ENCODE assay signal across 27 cellular contexts in genomic region chr6:40961831-40962230, GRCh38.
DNase-seq lines count a peak whose midpoint lies in the region; ATAC-seq, FAIRE-seq and TF ChIP-seq lines count a peak whose summit lies in the region.
"Had no signal": no experiment of that assay in that cellular context is flagged by ENCODE, and none has a peak within 500 bp of the region (broad histone marks: within the 10 kb centered on the region; RNA-seq: fewer than 3 reads in every experiment).

No MANE protein-coding gene starts in this region.

- CTCF ChIA-PET in HepG2 (lab: Yijun Ruan, JAX; ENCODE audit: low intra/inter-chr PET ratio, low total read pairs) (no interaction called here), PC-3 (lab: Charles Lee) (interaction anchor here (0.6 kb wide), 1 partner anchor 67 kb away, joined by 4 read pairs; no protein-coding TSS in a partner anchor), endothelial cell of umbilical vein (lab: Charles Lee) (interaction anchor here (2.3 kb wide), 1 partner anchor 35 kb away, joined by 5 read pairs; no protein-coding TSS in a partner anchor), OCI-LY7 (lab: Charles Lee; ENCODE audit: unreplicated experiment) (no interaction called here)

- TF ChIP-seq CTCF in HepG2 (CRISPR knock-in tag; IDR thresholded peaks at IDR 0.05) (no peak), right lobe of liver (IDR thresholded peaks at IDR 0.05) (no peak), PC-3 (conservative IDR thresholded peaks at IDR 0.05; ENCODE audit: low read depth, low read length) (no peak), endothelial cell of umbilical vein (IDR thresholded peaks at IDR 0.05; ENCODE audit: extremely low read depth in 1 of 2, insufficient read depth in 1 of 2, low read depth in 1 of 2, low read length in 2 of 2) (no peak), thyroid gland (IDR thresholded peaks at IDR 0.05) (no peak), OCI-LY7 (conservative IDR thresholded peaks at IDR 0.05; ENCODE audit: low read length) (no peak), upper lobe of right lung (IDR thresholded peaks at IDR 0.05) (no peak)

- H3K4me3 ChIP-seq in HepG2 (replicated peaks in 1 of 3; ENCODE audit: insufficient read depth in 1 of 3, low read depth in 2 of 3, low read length in 3 of 3) (no peak overlapping the region), right lobe of liver (no peak overlapping the region), PC-3 (ENCODE audit: low read length) (no peak overlapping the region), endothelial cell of umbilical vein (replicated peaks in 1 of 3; ENCODE audit: insufficient read depth in 1 of 3, low read depth in 1 of 3, low read length in 3 of 3) (no peak overlapping the region), thyroid gland (replicated peaks in 1 of 3) (no peak overlapping the region), OCI-LY7 (ENCODE audit: low read depth, low read length, poor library complexity, severe bottlenecking) (no peak overlapping the region), upper lobe of right lung (no peak overlapping the region)
- H3K4me3 ChIP-seq: cardiac muscle cell, HAP-1, MG63, Peyer's patch, right atrium auricular region, stomach, tibial nerve had no signal

- TF ChIP-seq POLR2A in HepG2 (IDR thresholded peaks at IDR 0.05; ENCODE audit: insufficient read depth in 1 of 2, low read depth in 2 of 2, low read length in 2 of 2) (no peak), right lobe of liver (IDR thresholded peaks at IDR 0.05) (no peak), endothelial cell of umbilical vein (IDR thresholded peaks at IDR 0.05; ENCODE audit: low read depth, low read length) (no peak), thyroid gland (IDR thresholded peaks at IDR 0.05) (no peak)

- WGBS in HepG2 (ENCODE audit: low lambda C conversion rate) = 66% methylated on average over 4 of the region's 4 CpGs
- 94% methylated on average over 4 of the region's 4 CpGs for WGBS in right lobe of liver (ENCODE audit: insufficient coverage, low coverage, low lambda C conversion rate, missing lambda C conversion rate)
- 97% methylated on average over 4 of the region's 4 CpGs for WGBS in thyroid gland, 2 donors

- FAIRE-seq in HepG2 (lab: Jason Lieb, UNC) (no peak), endothelial cell of umbilical vein (lab: Jason Lieb, UNC) (no peak)
- FAIRE-seq: islet of Langerhans had no signal

- H3K9me1 ChIP-seq in endothelial cell of umbilical vein (replicated peaks; ENCODE audit: control insufficient read depth, extremely low read depth, insufficient read depth, low read length) = no peaks in the 10 kb centered on the region

- DNase-seq in HepG2 (ENCODE audit: low spot score) (no peak), right lobe of liver (no peak), PC-3 (no peak), endothelial cell of umbilical vein (ENCODE audit: low read depth, low spot score) (no peak), thyroid gland (no peak), OCI-LY7 (ENCODE audit: low spot score) (no peak), Right ventricle myocardium inferior (ENCODE audit: missing footprints) (no peak), upper lobe of right lung (no peak)
- DNase-seq: activated CD4-positive, alpha-beta T cell treated with anti-CD3 and anti-CD28 coated beads, Interleukin-2, amount 50 U/mL, for 4 hours; activated naive CD4-positive, alpha-beta T cell; activated T-cell treated with anti-CD3 and anti-CD28 coated beads for 4 hours; CD4-positive, alpha-beta T cell; cortex of kidney; endodermal cell; left ventricle myocardium superior; NCI-H1417 treated with DMSO at 0.1 percent for 48 hours; NCI-H2107; Peyer's patch; stomach; WERI-Rb-1 had no signal

- TF ChIP-seq EP300 in HepG2 (IDR thresholded peaks at IDR 0.05; ENCODE audit: low read depth in 2 of 2, low read length in 2 of 2) (no peak), HepG2 (CRISPR knock-in tag; IDR thresholded peaks at IDR 0.05; ENCODE audit: borderline replicate concordance) (no peak)

- in situ Hi-C loops in HepG2 (cut with HindIII; ENCODE audit: extremely low pct_ligation_motif_present, low pct_unique_long_range_greater_than_20kb) = no loop called here

- H4K20me1 ChIP-seq in HepG2 (ENCODE audit: insufficient read depth, low read length) (no peaks in the 10 kb centered on the region), PC-3 (ENCODE audit: low read length) (no peaks in the 10 kb centered on the region), endothelial cell of umbilical vein (replicated peaks; ENCODE audit: control insufficient read depth, extremely low read depth, insufficient read depth, low read length) (no peaks in the 10 kb centered on the region), OCI-LY7 (ENCODE audit: insufficient read depth, low read length) (no peaks in the 10 kb centered on the region)

- H3F3A ChIP-seq in PC-3 (ENCODE audit: low read length, unreplicated experiment) = no peaks in the 10 kb centered on the region

- H3K4me1 ChIP-seq in HepG2 (ENCODE audit: insufficient read depth, low read length) (peaks cover 67% of the 10 kb centered on the region), right lobe of liver (peaks cover 0 to 4% (median 0%) of the 10 kb centered on the region in 4 donors), PC-3 (ENCODE audit: insufficient read depth, low read length) (peaks cover 44% of the 10 kb centered on the region), endothelial cell of umbilical vein (ENCODE audit: control insufficient read depth, extremely low read depth, insufficient read depth, low read length) (peaks cover 4% of the 10 kb centered on the region), thyroid gland (peaks cover 0 to 16% of the 10 kb centered on the region in 2 donors), OCI-LY7 (ENCODE audit: insufficient read depth, low read length, poor library complexity, severe bottlenecking) (no peaks in the 10 kb centered on the region), upper lobe of right lung (no peaks in the 10 kb centered on the region)
- H3K4me1 ChIP-seq: HAP-1, parathyroid adenoma, Peyer's patch, right atrium auricular region, tibial nerve had no signal

- H3K9me2 ChIP-seq in PC-3 (replicated peaks; ENCODE audit: low read length) = no peaks in the 10 kb centered on the region
- no peaks in the 10 kb centered on the region for H3K9me2 ChIP-seq in OCI-LY7 (ENCODE audit: insufficient read depth, low read length)

- H3K27ac ChIP-seq in HepG2 (ENCODE audit: extremely low read length, insufficient read depth, low read length) = no peak overlapping the region
- H3K27ac ChIP-seq in right lobe of liver = no peak overlapping the region
- H3K27ac ChIP-seq in PC-3 (ENCODE audit: low read length) = peak overlapping the region; percentile 78
- peak overlapping the region; percentile 27 for H3K27ac ChIP-seq in endothelial cell of umbilical vein (ENCODE audit: insufficient read depth, low read depth, low read length)
- H3K27ac ChIP-seq in thyroid gland = peak overlapping the region in 2 of 3 donors; percentile 21 to 41
- H3K27ac ChIP-seq in OCI-LY7 (ENCODE audit: low read depth, low read length, poor library complexity, severe bottlenecking) = no peak overlapping the region
- H3K27ac ChIP-seq in upper lobe of right lung = no peak overlapping the region
- H3K27ac ChIP-seq: cardiac muscle cell, parathyroid adenoma, Peyer's patch, right atrium auricular region, stomach, tibial nerve, WERI-Rb-1 had no signal

- POLR2A ChIA-PET in HepG2 (lab: Yijun Ruan, JAX) = interaction anchor here (0.9 to 1.4 kb wide), 3 partner anchors 36 to 111 kb away, joined by 3 to 4 read pairs (median 3); partner anchors contain the start of genes NFYA and OARD1
- POLR2A ChIA-PET in PC-3 (lab: Charles Lee; ENCODE audit: unreplicated experiment) = interaction anchor here (0.6 kb wide), 1 partner anchor 46 kb away, joined by 7 read pairs; no protein-coding TSS in a partner anchor
- POLR2A ChIA-PET in endothelial cell of umbilical vein (lab: Charles Lee) = no interaction called here
- POLR2A ChIA-PET in OCI-LY7 (lab: Charles Lee) = no interaction called here

- H3K4me2 ChIP-seq in HepG2 (ENCODE audit: low read depth, low read length) = no peak overlapping the region
- H3K4me2 ChIP-seq in PC-3 (ENCODE audit: low read length) = peak overlapping the region; percentile 42
- no peak overlapping the region for H3K4me2 ChIP-seq in endothelial cell of umbilical vein (ENCODE audit: insufficient read depth, low read length)
- H3K4me2 ChIP-seq in OCI-LY7 (ENCODE audit: low read length) = no peak overlapping the region

- ATAC-seq in HepG2 (no peak), right lobe of liver (no peak), PC-3 (no peak), Right ventricle myocardium inferior (no peak), upper lobe of right lung (no peak)
- ATAC-seq: left ventricle myocardium superior had no signal

- H3K36me3 ChIP-seq in HepG2 (replicated peaks in 1 of 2; ENCODE audit: control insufficient read depth in 1 of 2, insufficient read depth in 2 of 2, low read length in 2 of 2) (no peaks in the 10 kb centered on the region), right lobe of liver (no peaks in the 10 kb centered on the region), PC-3 (ENCODE audit: low read depth, low read length) (no peaks in the 10 kb centered on the region), endothelial cell of umbilical vein (ENCODE audit: control insufficient read depth in 2 of 2, extremely low read depth in 1 of 2, insufficient read depth in 2 of 2, low read length in 2 of 2) (no peaks in the 10 kb centered on the region), thyroid gland (no peaks in the 10 kb centered on the region), OCI-LY7 (ENCODE audit: insufficient read depth, low read length) (no peaks in the 10 kb centered on the region), upper lobe of right lung (no peaks in the 10 kb centered on the region)
- H3K36me3 ChIP-seq: cardiac muscle cell, HAP-1, MG63, Peyer's patch, right atrium auricular region, stomach, tibial nerve, WERI-Rb-1 had no signal

- BruUV-seq in HepG2 (replicated peaks; lab: Mats Ljungman, UMichigan) (no TSS peak), PC-3 (replicated peaks; lab: Mats Ljungman, UMichigan) (no TSS peak), endothelial cell of umbilical vein (replicated peaks; lab: Mats Ljungman, UMichigan) (no TSS peak), OCI-LY7 (replicated peaks; lab: Mats Ljungman, UMichigan) (no TSS peak)

- H3K9ac ChIP-seq in HepG2 (ENCODE audit: insufficient read depth, low read depth, low read length) (no peak overlapping the region), PC-3 (ENCODE audit: low read length) (peak overlapping the region; percentile 19; the same call in 1 of the 2 replicates), endothelial cell of umbilical vein (replicated peaks; ENCODE audit: extremely low read depth, insufficient read depth, low read length) (no peak overlapping the region)
- H3K9ac ChIP-seq: parathyroid adenoma had no signal

- H2AFZ ChIP-seq in HepG2 (ENCODE audit: low read length) = no peak overlapping the region
- H2AFZ ChIP-seq in PC-3 (ENCODE audit: low read length) = 0 out of 2 replicates have a peak overlapping the region, but pooled peaks have one; percentile 52
- no peak overlapping the region for H2AFZ ChIP-seq in endothelial cell of umbilical vein (ENCODE audit: low read depth, low read length)
- H2AFZ ChIP-seq in OCI-LY7 (ENCODE audit: low read length) = no peak overlapping the region
- H2AFZ ChIP-seq: parathyroid adenoma had no signal

- no peaks in the 10 kb centered on the region for H3K79me2 ChIP-seq in HepG2 (ENCODE audit: insufficient read depth, low read length)
- no peaks in the 10 kb centered on the region for H3K79me2 ChIP-seq in PC-3 (ENCODE audit: low read length)
- no peaks in the 10 kb centered on the region for H3K79me2 ChIP-seq in endothelial cell of umbilical vein (ENCODE audit: control insufficient read depth, insufficient read depth, low read length)
- H3K79me2 ChIP-seq in OCI-LY7 (ENCODE audit: insufficient read depth, low read depth, low read length) = no peaks in the 10 kb centered on the region
- H3K79me2 ChIP-seq: parathyroid adenoma had no signal

- H3K9me3 ChIP-seq in HepG2 (ENCODE audit: low read length) (no peaks in the 10 kb centered on the region), right lobe of liver (no peaks in the 10 kb centered on the region), PC-3 (ENCODE audit: low read length) (no peaks in the 10 kb centered on the region), endothelial cell of umbilical vein (replicated peaks; ENCODE audit: control insufficient read depth, insufficient read depth, low read length) (no peaks in the 10 kb centered on the region), thyroid gland (no peaks in the 10 kb centered on the region), OCI-LY7 (ENCODE audit: low read length) (no peaks in the 10 kb centered on the region), upper lobe of right lung (no peaks in the 10 kb centered on the region)
- H3K9me3 ChIP-seq: HAP-1, MG63, Peyer's patch, right atrium auricular region, stomach, tibial nerve had no signal

- H3K27me3 ChIP-seq in HepG2 (ENCODE audit: control insufficient read depth in 1 of 2, insufficient read depth in 2 of 2, low read length in 2 of 2) (no peaks in the 10 kb centered on the region), right lobe of liver (no peaks in the 10 kb centered on the region), PC-3 (ENCODE audit: low read length) (no peaks in the 10 kb centered on the region), endothelial cell of umbilical vein (ENCODE audit: control insufficient read depth in 2 of 2, insufficient read depth in 2 of 2, low read length in 2 of 2) (no peaks in the 10 kb centered on the region), thyroid gland (no peaks in the 10 kb centered on the region), upper lobe of right lung (no peaks in the 10 kb centered on the region)
- H3K27me3 ChIP-seq: cardiac muscle cell, MG63, Peyer's patch, right atrium auricular region, stomach, tibial nerve had no signal

- dilution Hi-C loops in endothelial cell of umbilical vein (cut with MboI; ENCODE audit: extremely low pct_ligation_motif_present, low sequenced_read_pairs) = no loop called here

- TF ChIP-seq RAD21 in HepG2 (CRISPR knock-in tag; IDR thresholded peaks at IDR 0.05) = no peak

- intact Hi-C loops in HepG2 (cut with micrococcal nuclease; ENCODE audit: unreplicated experiment) = no loop called here
- intact Hi-C loops in right lobe of liver (cut with DNase I) = no loop called here
- intact Hi-C loops in PC-3 (cut with micrococcal nuclease) = loop anchor here (1.0 to 2.0 kb wide), 2 partner anchors 35 to 55 kb away; no protein-coding TSS in a partner anchor
- intact Hi-C loops in endothelial cell of umbilical vein (cut with micrococcal nuclease) = loop anchor here (5.0 kb wide), 2 partner anchors 35 to 55 kb away; no protein-coding TSS in a partner anchor
- intact Hi-C loops in thyroid gland (cut with DNase I) = no loop called here
- intact Hi-C loops in OCI-LY7 (cut with micrococcal nuclease; ENCODE audit: unreplicated experiment) = no loop called here
- intact Hi-C loops in Right ventricle myocardium inferior (cut with DNase I) = no loop called here
- intact Hi-C loops in upper lobe of right lung (cut with DNase I) = no loop called here

Comparison
In these comparisons a context has a peak if more than half of its experiments do, and no peak if none do; other contexts are left out.
1. H3K27ac ChIP-seq: peak in PC-3 (single experiment), endothelial cell of umbilical vein (single experiment) and thyroid gland (2 of 3); none in HepG2 (single experiment), right lobe of liver (0 of 3), OCI-LY7 (single experiment) and upper lobe of right lung (single experiment).
2. CTCF ChIA-PET loops: an anchor here in PC-3 (0.6 kb wide) and endothelial cell of umbilical vein (2.3 kb wide); none called in HepG2 and OCI-LY7.
3. POLR2A ChIA-PET loops: an anchor here in HepG2 (0.9 to 1.4 kb wide) and PC-3 (0.6 kb wide); none called in endothelial cell of umbilical vein and OCI-LY7.
4. intact Hi-C loops: an anchor here in PC-3 (1.0 to 2.0 kb wide) and endothelial cell of umbilical vein (5.0 kb wide); none called in HepG2, right lobe of liver, thyroid gland, OCI-LY7, Right ventricle myocardium inferior and upper lobe of right lung.